Comparison of ENCODE assay signal across 1 cellular context in genomic region chr17:40551874-40552768, GRCh38.
TF ChIP-seq lines count a peak whose summit lies in the region.

No MANE protein-coding gene starts in this region.

TF ChIP-seq in HepG2, 621 proteins besides CTCF, POLR2A, EP300 and RAD21 (continued from another document and continues in another):
- TF ChIP-seq IKZF5 (CRISPR knock-in tag; IDR thresholded peaks at IDR 0.05) (peak; percentile 63; the same call in 1 of the 2 replicates), ZC3H4 (CRISPR knock-in tag; IDR thresholded peaks at IDR 0.05; ENCODE audit: borderline replicate concordance) (no peak), ZNF282 (IDR thresholded peaks at IDR 0.05; ENCODE audit: partially characterized antibody) (no peak), RFXAP (CRISPR knock-in tag; IDR thresholded peaks at IDR 0.05; ENCODE audit: borderline replicate concordance) (no peak), KIAA2018 (CRISPR knock-in tag; IDR thresholded peaks at IDR 0.05; ENCODE audit: borderline replicate concordance) (no peak), GABPB1 (CRISPR knock-in tag; IDR thresholded peaks at IDR 0.05) (peak; percentile 58), TFDP1 (CRISPR knock-in tag; IDR thresholded peaks at IDR 0.05; ENCODE audit: borderline replicate concordance) (0 out of 2 replicates have a peak, but pooled peaks have one; percentile 51), SMC3 (IDR thresholded peaks at IDR 0.05; ENCODE audit: low read length) (no peak), ZNF83 (CRISPR knock-in tag; IDR thresholded peaks at IDR 0.05; ENCODE audit: borderline replicate concordance) (no peak; the same call in 1 of the 2 replicates), KAT7 (CRISPR knock-in tag; IDR thresholded peaks at IDR 0.05; ENCODE audit: borderline replicate concordance) (peak; percentile 89), FOXP1 (IDR thresholded peaks at IDR 0.05) (peak; percentile 55; the same call in 1 of the 2 replicates), FOXP1 (CRISPR knock-in tag; IDR thresholded peaks at IDR 0.05) (peak; percentile 91), ZBTB44 (CRISPR knock-in tag; IDR thresholded peaks at IDR 0.05) (no peak), MTERF4 (CRISPR knock-in tag; IDR thresholded peaks at IDR 0.05) (peak; percentile 54; the same call in 1 of the 2 replicates), E2F5 (CRISPR knock-in tag; conservative IDR thresholded peaks at IDR 0.05) (no peak), SRSF4 (IDR thresholded peaks at IDR 0.05; ENCODE audit: low read depth, low read length, poor library complexity, severe bottlenecking) (no peak), ARNT2 (CRISPR knock-in tag; IDR thresholded peaks at IDR 0.05; ENCODE audit: low read depth) (no peak), ZNF280D (CRISPR knock-in tag; IDR thresholded peaks at IDR 0.05) (no peak), ZNF572 (CRISPR knock-in tag; IDR thresholded peaks at IDR 0.05) (0 out of 2 replicates have a peak, but pooled peaks have one; percentile 55), RELA (CRISPR knock-in tag; IDR thresholded peaks at IDR 0.05) (no peak), THRA (CRISPR knock-in tag; IDR thresholded peaks at IDR 0.05; ENCODE audit: borderline replicate concordance) (peak; percentile 91), ZNF567 (CRISPR knock-in tag; IDR thresholded peaks at IDR 0.05; ENCODE audit: borderline replicate concordance) (no peak), PAWR (CRISPR knock-in tag; IDR thresholded peaks at IDR 0.05; ENCODE audit: borderline replicate concordance) (no peak), SSRP1 (CRISPR knock-in tag; IDR thresholded peaks at IDR 0.05) (no peak), ATF7 (IDR thresholded peaks at IDR 0.05) (no peak), ATF7 (CRISPR knock-in tag; IDR thresholded peaks at IDR 0.05) (no peak; the same call in 1 of the 2 replicates), CEBPB (IDR thresholded peaks at IDR 0.05; ENCODE audit: borderline replicate concordance, low read depth, low read length) (no peak), ZBTB20 (CRISPR knock-in tag; IDR thresholded peaks at IDR 0.05; ENCODE audit: borderline replicate concordance, low read depth) (0 out of 2 replicates have a peak, but pooled peaks have one; percentile 7), ZBTB46 (CRISPR knock-in tag; IDR thresholded peaks at IDR 0.05; ENCODE audit: borderline replicate concordance) (no peak), ATF5 (CRISPR knock-in tag; IDR thresholded peaks at IDR 0.05; ENCODE audit: low read depth) (no peak), KDM2A (CRISPR knock-in tag; IDR thresholded peaks at IDR 0.05; ENCODE audit: borderline replicate concordance, low read depth) (no peak; the same call in 1 of the 2 replicates), CENPX (CRISPR knock-in tag; IDR thresholded peaks at IDR 0.05) (no peak), NFE2L1 (CRISPR knock-in tag; IDR thresholded peaks at IDR 0.05; ENCODE audit: borderline replicate concordance) (no peak), ERF (CRISPR knock-in tag; IDR thresholded peaks at IDR 0.05) (peak; percentile 78; the same call in 1 of the 2 replicates), GTF2F1 (IDR thresholded peaks at IDR 0.05; ENCODE audit: low read length) (no peak), ADNP (CRISPR knock-in tag; IDR thresholded peaks at IDR 0.05) (no peak)
